2 cellular contexts compared by ENCODE assay signal in genomic region chr2:171509945-171510731, GRCh38.
A peak's percentile ranks its signal among the peaks of the same experiment; 100 is the strongest.
TF ChIP-seq lines count a peak whose summit lies in the region.

No MANE protein-coding gene starts in this region.

TF ChIP-seq in HEK293, 187 proteins besides CTCF, POLR2A, EP300 and RAD21 (continued from another document):
- no peak for TF ChIP-seq ELK4 (IDR thresholded peaks at IDR 0.05; ENCODE audit: borderline replicate concordance, low read depth, low read length)
- TF ChIP-seq ZNF140 (tag by site-specific recombination; IDR thresholded peaks at IDR 0.05) = 0 out of 2 replicates have a peak, but pooled peaks have one; percentile 13

TF ChIP-seq in IMR-90, 13 proteins besides CTCF, POLR2A, EP300 and RAD21 (continued from another document):
- TF ChIP-seq ELK1 (IDR thresholded peaks at IDR 0.05; ENCODE audit: borderline replicate concordance, low read depth, low read length) (no peak), SMC3 (IDR thresholded peaks at IDR 0.05; ENCODE audit: low read depth, low read length) (no peak), USF2 (IDR thresholded peaks at IDR 0.05; ENCODE audit: low read depth, low read length) (no peak), BHLHE40 (IDR thresholded peaks at IDR 0.05; ENCODE audit: low read depth, low read length) (no peak)
